ENCODE assay signal across 9 cellular contexts in the genomic region with DNA sequence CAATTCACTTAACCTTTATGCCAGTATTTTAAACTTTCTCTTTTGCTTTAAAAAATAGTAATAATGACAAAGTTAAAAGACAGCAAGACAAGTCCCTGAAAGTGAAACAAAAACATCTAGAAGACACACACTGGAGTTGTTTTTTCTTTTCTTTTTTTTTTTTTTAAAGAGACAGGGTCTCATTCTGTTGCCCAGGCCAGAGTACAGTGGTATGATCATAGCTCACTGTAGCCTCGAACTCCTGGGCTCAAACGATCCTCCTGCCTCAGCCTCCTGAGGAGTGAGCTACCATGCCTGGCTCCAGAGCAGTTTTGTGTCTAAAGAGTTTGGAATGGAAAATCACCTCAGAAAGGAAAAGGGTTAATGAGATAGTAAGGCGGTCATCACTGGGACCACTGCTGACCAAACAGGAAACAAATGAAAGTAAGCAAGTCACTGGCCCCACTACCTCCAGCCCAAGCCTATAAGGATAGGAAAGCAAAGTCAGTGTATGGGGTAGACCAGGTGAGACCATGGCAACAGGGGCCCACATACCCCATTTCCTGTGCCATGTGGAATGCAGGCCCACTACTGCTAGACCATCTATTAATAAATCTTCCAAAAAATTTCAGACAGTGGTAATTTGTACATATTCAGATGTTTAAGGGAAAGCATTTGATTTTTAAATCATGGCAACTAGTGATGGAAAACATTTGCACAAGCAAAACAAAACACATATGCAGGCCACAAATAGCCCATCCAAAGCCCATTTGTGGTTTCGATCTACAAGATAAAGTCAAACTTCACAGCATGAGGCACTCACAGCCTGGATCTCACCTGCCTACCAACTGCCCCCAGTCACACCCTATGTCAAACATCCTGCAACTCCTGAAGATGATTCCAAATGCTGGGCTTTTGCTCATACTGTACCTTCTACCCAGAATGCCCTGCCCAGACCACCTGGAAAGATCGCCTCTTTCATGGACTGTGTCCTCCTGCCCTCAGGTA.
DNase-seq lines count a peak whose midpoint lies in the region; ATAC-seq and TF ChIP-seq lines count a peak whose summit lies in the region.
"Had no signal": no experiment of that assay in that cellular context is flagged by ENCODE, and none has a peak within 500 bp of the region (broad histone marks: within the 10 kb centered on the region; RNA-seq: fewer than 3 reads in every experiment).

No MANE protein-coding gene starts in this region.

- TF ChIP-seq EP300 in tibial nerve (IDR thresholded peaks at IDR 0.05), result no peak

- H3F3A ChIP-seq in smooth muscle cell (ENCODE audit: low read depth), result no peaks in the 10 kb centered on the region

- peaks cover 100% of the 10 kb centered on the region for H3K79me2 ChIP-seq in smooth muscle cell (ENCODE audit: low read depth)
- H3K79me2 ChIP-seq: parathyroid adenoma had no signal

- DNase-seq in activated CD4-positive, alpha-beta T cell treated with anti-CD3 and anti-CD28 coated beads for 36 hours, result no peak
- DNase-seq in activated CD4-positive, alpha-beta T cell treated with anti-CD3 and anti-CD28 coated beads for 1 hour, result no peak
- no peak for DNase-seq in smooth muscle cell (lab: John Stamatoyannopoulos, UW; ENCODE audit: unreplicated experiment)
- DNase-seq in SW 1271 (lab: John Stamatoyannopoulos, UW), result no peak
- DNase-seq in tibial nerve (ENCODE audit: low spot score in 2 of 2), result no peak
- no peak for DNase-seq in CD14-positive monocyte (ENCODE audit: low spot score)

- H3K27me3 Mint-ChIP-seq in activated CD4-positive, alpha-beta T cell treated with anti-CD3 and anti-CD28 coated beads for 36 hours, result no peaks in the 10 kb centered on the region
- H3K27me3 Mint-ChIP-seq in activated naive CD8-positive, alpha-beta T cell, result no peaks in the 10 kb centered on the region
- peaks cover 0 to 2% (median 2%) of the 10 kb centered on the region in 3 donors for H3K27me3 Mint-ChIP-seq in CD14-positive monocyte (ENCODE audit: low read depth in 3 of 3)

- CTCF ChIA-PET in activated CD4-positive, alpha-beta T cell treated with anti-CD3 and anti-CD28 coated beads for 36 hours (lab: Charles Lee), result interaction anchor here (0.6 kb wide), 1 partner anchor 385 kb away, joined by 3 read pairs; no protein-coding TSS in a partner anchor

- peak overlapping the region; percentile 52 for H3K4me2 ChIP-seq in smooth muscle cell

- POLR2A ChIA-PET in activated CD4-positive, alpha-beta T cell treated with anti-CD3 and anti-CD28 coated beads for 36 hours (lab: Charles Lee), result no interaction called here

- 88% methylated on average over 5 of the region's 5 CpGs for WGBS in smooth muscle cell (ENCODE audit: low lambda C conversion rate)
- WGBS in tibial nerve, 2 donors, result 81 to 82% methylated on average over 5 of the region's 5 CpGs

- H3K4me1 ChIP-seq in smooth muscle cell (ENCODE audit: low read depth) (peaks cover 24% of the 10 kb centered on the region), tibial nerve (peaks cover 0 to 12% (median 6%) of the 10 kb centered on the region in 4 donors)
- H3K4me1 ChIP-seq: parathyroid adenoma had no signal

- H3K4me1 Mint-ChIP-seq in activated CD4-positive, alpha-beta T cell treated with anti-CD3 and anti-CD28 coated beads for 36 hours, result peaks cover 23% of the 10 kb centered on the region
- H3K4me1 Mint-ChIP-seq in activated naive CD8-positive, alpha-beta T cell (ENCODE audit: low read depth), result peaks cover 23% of the 10 kb centered on the region
- peaks cover 5% of the 10 kb centered on the region for H3K4me1 Mint-ChIP-seq in CD14-positive monocyte

- H3K9me3 ChIP-seq in smooth muscle cell (replicated peaks; ENCODE audit: low read depth), result no peaks in the 10 kb centered on the region
- H3K9me3 ChIP-seq in tibial nerve, result peaks cover 0 to 20% (median 3%) of the 10 kb centered on the region in 4 donors

- peaks cover 66% of the 10 kb centered on the region for H4K20me1 ChIP-seq in smooth muscle cell (ENCODE audit: low read depth)

- H3K36me3 ChIP-seq in smooth muscle cell (ENCODE audit: low read depth), result no peaks in the 10 kb centered on the region
- no peaks in the 10 kb centered on the region for H3K36me3 ChIP-seq in tibial nerve

- no peak for TF ChIP-seq CTCF in smooth muscle cell (IDR thresholded peaks at IDR 0.05; ENCODE audit: borderline replicate concordance, insufficient read depth, poor library complexity, severe bottlenecking)
- no peak for TF ChIP-seq CTCF in tibial nerve (IDR thresholded peaks at IDR 0.05)
- no peak for TF ChIP-seq CTCF in CD14-positive monocyte (IDR thresholded peaks at IDR 0.05)

- peak overlapping the region; percentile 85 for H3K27ac Mint-ChIP-seq in activated CD4-positive, alpha-beta T cell treated with anti-CD3 and anti-CD28 coated beads for 36 hours
- peak overlapping the region; percentile 59 for H3K27ac Mint-ChIP-seq in activated naive CD8-positive, alpha-beta T cell
- H3K27ac Mint-ChIP-seq in CD14-positive monocyte, result no peak overlapping the region

- H3K9me3 Mint-ChIP-seq in activated CD4-positive, alpha-beta T cell treated with anti-CD3 and anti-CD28 coated beads for 36 hours (ENCODE audit: low read depth), result peaks cover 11% of the 10 kb centered on the region
- H3K9me3 Mint-ChIP-seq in activated naive CD8-positive, alpha-beta T cell (ENCODE audit: low read depth), result peaks cover 17% of the 10 kb centered on the region
- H3K9me3 Mint-ChIP-seq in CD14-positive monocyte, result peaks cover 4 to 14% (median 9%) of the 10 kb centered on the region in 7 donors

- intact Hi-C loops in activated CD4-positive, alpha-beta T cell treated with anti-CD3 and anti-CD28 coated beads for 36 hours (cut with DNase I, micrococcal nuclease), result no loop called here
- intact Hi-C loops in CD14-positive monocyte (cut with micrococcal nuclease), result no loop called here

- no peak overlapping the region for H3K9ac ChIP-seq in smooth muscle cell (ENCODE audit: low read depth)
- H3K9ac ChIP-seq: parathyroid adenoma had no signal

- no peak for TF ChIP-seq POLR2A in tibial nerve (IDR thresholded peaks at IDR 0.05)

- H3K27me3 ChIP-seq in smooth muscle cell (ENCODE audit: low read depth) (no peaks in the 10 kb centered on the region), tibial nerve (no peaks in the 10 kb centered on the region)

- ATAC-seq in activated CD4-positive, alpha-beta T cell treated with anti-CD3 and anti-CD28 coated beads for 36 hours, result peak; percentile 74
- ATAC-seq in HG02981 (IDR thresholded peaks at IDR 0.05; ENCODE audit: unreplicated experiment), result peak; percentile 82

- no peak overlapping the region for H3K4me3 Mint-ChIP-seq in activated CD4-positive, alpha-beta T cell treated with anti-CD3 and anti-CD28 coated beads for 36 hours
- H3K4me3 Mint-ChIP-seq in activated naive CD8-positive, alpha-beta T cell, result peak overlapping the region; percentile 77
- no peak overlapping the region for H3K4me3 Mint-ChIP-seq in CD14-positive monocyte

- peak overlapping the region; percentile 21 for H3K4me3 ChIP-seq in smooth muscle cell
- H3K4me3 ChIP-seq in tibial nerve, result peak overlapping the region in 1 of 4 donors; percentile 13

- peaks cover 9% of the 10 kb centered on the region for H3K36me3 Mint-ChIP-seq in activated CD4-positive, alpha-beta T cell treated with anti-CD3 and anti-CD28 coated beads for 36 hours (ENCODE audit: low read depth)
- peaks cover 12% of the 10 kb centered on the region for H3K36me3 Mint-ChIP-seq in activated naive CD8-positive, alpha-beta T cell
- no peaks in the 10 kb centered on the region for H3K36me3 Mint-ChIP-seq in CD14-positive monocyte

- H2AFZ ChIP-seq in smooth muscle cell (ENCODE audit: low read depth), result no peak overlapping the region
- H2AFZ ChIP-seq: parathyroid adenoma had no signal

- no peak overlapping the region for H3K27ac ChIP-seq in smooth muscle cell (ENCODE audit: low read depth)
- peak overlapping the region in 2 of 4 donors; percentile 5 to 58 for H3K27ac ChIP-seq in tibial nerve
- H3K27ac ChIP-seq: parathyroid adenoma had no signal

Comparison
In these comparisons a context has a peak if more than half of its experiments do, and no peak if none do; other contexts are left out.
1. H3K27ac Mint-ChIP-seq: peak in activated CD4-positive, alpha-beta T cell treated with anti-CD3 and anti-CD28 coated beads for 36 hours (single experiment) and activated naive CD8-positive, alpha-beta T cell (single experiment); none in CD14-positive monocyte (0 of 7).